ENCODE assay signal across 8 cellular contexts in genomic region chrX:20527458-20528099, GRCh38.
DNase-seq lines count a peak whose midpoint lies in the region; ATAC-seq and TF ChIP-seq lines count a peak whose summit lies in the region.

No MANE protein-coding gene starts in this region.

- peaks cover 10% of the 10 kb centered on the region for H3K27me3 Mint-ChIP-seq in memory B cell

- no peaks in the 10 kb centered on the region for H3K9me3 Mint-ChIP-seq in memory B cell

- H3K27ac Mint-ChIP-seq in memory B cell: no peak overlapping the region

- H3K4me3 Mint-ChIP-seq in memory B cell: no peak overlapping the region

- no peak for DNase-seq in activated CD4-positive, CD25-positive, alpha-beta regulatory T cell (lab: John Stamatoyannopoulos, UW)
- DNase-seq in NCI-H774 (lab: John Stamatoyannopoulos, UW) (peak; percentile 3), choroid plexus epithelial cell (ENCODE audit: low read depth) (peak; percentile 45), memory B cell (ENCODE audit: low spot score in 2 of 2) (no peak), islet precursor cell (no peak)

- no peaks in the 10 kb centered on the region for H3K36me3 Mint-ChIP-seq in memory B cell

- no peak overlapping the region for H3K4me3 ChIP-seq in choroid plexus epithelial cell (ENCODE audit: low read depth, low read length)

- peak; percentile 41 for ATAC-seq in activated CD4-positive, CD25-positive, alpha-beta regulatory T cell treated with anti-CD3 and anti-CD28 coated beads, Interleukin-2, amount 50 U/mL, for 24 hours
- ATAC-seq in HG03354 (IDR thresholded peaks at IDR 0.05; ENCODE audit: poor library complexity, severe bottlenecking, unreplicated experiment) (peak; percentile 66), memory B cell (ENCODE audit: low read depth) (peak; percentile 43), HG03196 (IDR thresholded peaks at IDR 0.05; ENCODE audit: unreplicated experiment) (no peak)

- no peak for TF ChIP-seq CTCF in choroid plexus epithelial cell (conservative IDR thresholded peaks at IDR 0.05; ENCODE audit: low read depth, low read length)

- no peaks in the 10 kb centered on the region for H3K4me1 Mint-ChIP-seq in memory B cell

Comparison
In these comparisons a context has a peak if more than half of its experiments do, and no peak if none do; other contexts are left out.
1. DNase-seq: peak in NCI-H774 (single experiment) and choroid plexus epithelial cell (single experiment); none in activated CD4-positive, CD25-positive, alpha-beta regulatory T cell (0 of 4), memory B cell (0 of 2) and islet precursor cell (single experiment).